In the genomic region with DNA sequence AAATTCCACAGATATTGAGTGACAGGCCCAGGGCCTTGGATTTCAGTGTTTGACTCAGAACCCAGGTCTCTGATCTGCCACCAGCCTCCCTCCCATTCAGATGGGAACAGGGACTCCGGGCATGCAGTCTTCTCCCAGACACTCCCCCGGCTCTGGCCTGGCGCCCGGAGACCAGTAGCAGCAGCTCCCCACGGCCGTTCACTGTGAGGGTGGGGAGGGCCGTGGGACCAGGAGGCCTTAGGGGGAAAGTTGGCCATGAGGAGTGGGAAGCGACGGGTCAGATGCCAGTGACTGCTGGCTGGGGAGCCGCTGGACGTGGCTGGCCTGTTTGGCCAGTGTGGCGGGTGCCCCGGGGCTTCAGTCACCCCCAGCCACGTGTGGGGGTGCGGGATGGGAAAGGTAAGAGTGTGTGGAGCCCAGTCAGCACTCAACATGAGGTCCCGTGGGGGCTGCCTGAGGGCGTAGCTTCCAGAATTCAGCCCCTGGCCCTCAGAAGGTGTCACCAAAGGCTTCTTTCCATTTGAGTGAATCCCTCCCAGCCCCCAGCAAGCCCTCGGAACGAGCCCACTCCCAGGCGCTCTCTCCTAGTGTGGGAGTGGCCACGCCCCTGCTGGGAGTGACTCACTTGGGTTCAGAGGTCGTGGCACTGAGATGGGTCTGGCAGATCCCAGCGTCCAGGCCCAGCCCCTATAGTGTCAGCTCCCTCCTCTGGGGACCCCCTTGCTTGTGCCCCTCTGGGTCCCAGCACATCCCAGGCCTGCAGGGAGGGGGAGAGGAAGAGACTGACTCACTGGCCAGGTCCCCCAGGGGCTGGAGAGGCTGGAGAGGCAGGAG, we compare ENCODE assay signal across 8 cellular contexts.
A peak's percentile ranks its signal among the peaks of the same experiment; 100 is the strongest.
DNase-seq lines count a peak whose midpoint lies in the region; ATAC-seq and TF ChIP-seq lines count a peak whose summit lies in the region.

No MANE protein-coding gene starts in this region.

- H3K4me3 ChIP-seq in Loucy (ENCODE audit: low read length, poor library complexity, severe bottlenecking): peak overlapping the region; percentile 86

- peaks cover 68% of the 10 kb centered on the region for H3K4me1 ChIP-seq in Loucy (ENCODE audit: insufficient read depth, low read length, poor library complexity, severe bottlenecking)

- no peak overlapping the region for H2AFZ ChIP-seq in Loucy (ENCODE audit: low read length)

- no peak for ATAC-seq in HG03378 (IDR thresholded peaks at IDR 0.05; ENCODE audit: unreplicated experiment)

- H3K4me3 Mint-ChIP-seq in CD14-positive monocyte (peak overlapping the region; percentile 97 to 98), osteocyte (ENCODE audit: unreplicated experiment) (peak overlapping the region; percentile 94)
- peak overlapping the region; percentile 100 for H3K4me3 Mint-ChIP-seq in activated naive CD4-positive, alpha-beta T cell treated with anti-CD3 and anti-CD28 coated beads, Interleukin-2, amount 10 ng/mL, durations not matched to agents 7 days and 5 days

- H3K79me2 ChIP-seq in Loucy (ENCODE audit: insufficient read depth, low read length): peaks cover 90% of the 10 kb centered on the region

- H3K4me2 ChIP-seq in Loucy (ENCODE audit: low read depth, low read length, poor library complexity, severe bottlenecking): peak overlapping the region; percentile 83

- peak overlapping the region; percentile 95 for H3K9ac ChIP-seq in Loucy (ENCODE audit: low read depth, low read length, poor library complexity, severe bottlenecking)

- no peaks in the 10 kb centered on the region for H3K9me2 ChIP-seq in Loucy (replicated peaks; ENCODE audit: low read depth, low read length)

- H3K36me3 ChIP-seq in Loucy (ENCODE audit: insufficient read depth, low read length): peaks cover 1% of the 10 kb centered on the region; the same call in 1 of the 2 replicates

- H3K27me3 ChIP-seq in Loucy (ENCODE audit: insufficient read depth, low read length, poor library complexity, severe bottlenecking): no peaks in the 10 kb centered on the region

- H3K27ac Mint-ChIP-seq in CD14-positive monocyte (peak overlapping the region; percentile 78 to 95 (median 91)), osteocyte (ENCODE audit: unreplicated experiment) (peak overlapping the region; percentile 96)
- H3K27ac Mint-ChIP-seq in activated naive CD4-positive, alpha-beta T cell treated with anti-CD3 and anti-CD28 coated beads, Interleukin-2, amount 10 ng/mL, durations not matched to agents 7 days and 5 days: peak overlapping the region; percentile 94

- peaks cover 42% of the 10 kb centered on the region for H4K20me1 ChIP-seq in Loucy (ENCODE audit: insufficient read depth, low read length, poor library complexity, severe bottlenecking)

- H3K36me3 Mint-ChIP-seq in CD14-positive monocyte (peaks cover 18 to 48% of the 10 kb centered on the region in 2 donors), osteocyte (ENCODE audit: unreplicated experiment) (no peaks in the 10 kb centered on the region)
- H3K36me3 Mint-ChIP-seq in activated naive CD4-positive, alpha-beta T cell treated with anti-CD3 and anti-CD28 coated beads, Interleukin-2, amount 10 ng/mL, durations not matched to agents 7 days and 5 days: peaks cover 68% of the 10 kb centered on the region

- peaks cover 0 to 3% (median 2%) of the 10 kb centered on the region in 3 donors for H3K27me3 Mint-ChIP-seq in CD14-positive monocyte (ENCODE audit: low read depth in 3 of 3)
- no peaks in the 10 kb centered on the region for H3K27me3 Mint-ChIP-seq in activated naive CD4-positive, alpha-beta T cell treated with anti-CD3 and anti-CD28 coated beads, Interleukin-2, amount 10 ng/mL, durations not matched to agents 7 days and 5 days
- H3K27me3 Mint-ChIP-seq in osteocyte (ENCODE audit: unreplicated experiment): no peaks in the 10 kb centered on the region

- H3K9me3 ChIP-seq in Loucy (ENCODE audit: insufficient read depth, low read depth, low read length): no peaks in the 10 kb centered on the region

- TF ChIP-seq CTCF in CD14-positive monocyte (IDR thresholded peaks at IDR 0.05) (no peak), Loucy (conservative IDR thresholded peaks at IDR 0.05; ENCODE audit: low read length) (no peak), osteocyte (IDR thresholded peaks at IDR 0.05) (no peak), GM10266 (IDR thresholded peaks at IDR 0.05; ENCODE audit: control insufficient read depth, insufficient read depth, low read depth, missing control alignments) (no peak)

- peaks cover 4% of the 10 kb centered on the region; the same call in 1 of the 2 replicates for H3F3A ChIP-seq in Loucy (ENCODE audit: low read depth)

- DNase-seq in CD14-positive monocyte (ENCODE audit: low spot score): no peak
- peak; percentile 65 for DNase-seq in activated naive CD4-positive, alpha-beta T cell treated with anti-CD3 and anti-CD28 coated beads, Interleukin-2, amount 10 ng/mL, durations not matched to agents 7 days and 5 days
- DNase-seq in head of caudate nucleus: peak; percentile 60 to 90 (median 78)
- DNase-seq in osteocyte (ENCODE audit: extremely low spot score, unreplicated experiment): no peak
- DNase-seq in GM10266 (ENCODE audit: extremely low spot score): no peak
- no peak for DNase-seq in COR-L47 (lab: John Stamatoyannopoulos, UW)

- H3K9me3 Mint-ChIP-seq in CD14-positive monocyte (peaks cover 0 to 4% (median 3%) of the 10 kb centered on the region in 7 donors), osteocyte (ENCODE audit: unreplicated experiment) (no peaks in the 10 kb centered on the region)
- H3K9me3 Mint-ChIP-seq in activated naive CD4-positive, alpha-beta T cell treated with anti-CD3 and anti-CD28 coated beads, Interleukin-2, amount 10 ng/mL, durations not matched to agents 7 days and 5 days: no peaks in the 10 kb centered on the region

- H3K4me1 Mint-ChIP-seq in CD14-positive monocyte: peaks cover 85% of the 10 kb centered on the region
- peaks cover 71% of the 10 kb centered on the region for H3K4me1 Mint-ChIP-seq in activated naive CD4-positive, alpha-beta T cell treated with anti-CD3 and anti-CD28 coated beads, Interleukin-2, amount 10 ng/mL, durations not matched to agents 7 days and 5 days
- peaks cover 88% of the 10 kb centered on the region for H3K4me1 Mint-ChIP-seq in osteocyte (ENCODE audit: unreplicated experiment)

- CTCF ChIA-PET in activated naive CD4-positive, alpha-beta T cell treated with anti-CD3 and anti-CD28 coated beads, Interleukin-2, amount 10 ng/mL, durations not matched to agents 7 days and 5 days (lab: Charles Lee): interaction anchor here (1.1 to 2.0 kb wide), 7 partner anchors 11 to 50 kb away, joined by 3 to 10 read pairs (median 4); no protein-coding TSS in a partner anchor

- intact Hi-C loops in CD14-positive monocyte (cut with micrococcal nuclease): loop anchor here in 1 of 2 donors (2.0 to 5.0 kb wide), 2 partner anchors 15 to 118 kb away; no protein-coding TSS in a partner anchor
- intact Hi-C loops in head of caudate nucleus (cut with DNase I): no loop called here

Comparison
In these comparisons a context has a peak if more than half of its experiments do, and no peak if none do; other contexts are left out.
1. DNase-seq: peak in activated naive CD4-positive, alpha-beta T cell treated with anti-CD3 and anti-CD28 coated beads, Interleukin-2, amount 10 ng/mL, durations not matched to agents 7 days and 5 days (single experiment) and head of caudate nucleus (42 of 42); none in CD14-positive monocyte (single experiment), osteocyte (single experiment), GM10266 (single experiment) and COR-L47 (single experiment).
2. Peak in every context shown above with its lines, with median percentiles within 50 percentile points of each other: H3K27ac Mint-ChIP-seq and H3K4me3 Mint-ChIP-seq.